In genomic region chr19:13002970-13003540, GRCh38 we compare ENCODE assay signal across 1 cellular context.
TF ChIP-seq lines count a peak whose summit lies in the region.

No MANE protein-coding gene starts in this region.

TF ChIP-seq in HepG2, 621 proteins besides CTCF, POLR2A, EP300 and RAD21:
- TF ChIP-seq HNRNPL (IDR thresholded peaks at IDR 0.05; ENCODE audit: low read depth, low read length) = 0 out of 2 replicates have a peak, but pooled peaks have one; percentile 21
- no peak for TF ChIP-seq KIAA2018 (CRISPR knock-in tag; IDR thresholded peaks at IDR 0.05; ENCODE audit: borderline replicate concordance)
- no peak for TF ChIP-seq TFDP2 (CRISPR knock-in tag; IDR thresholded peaks at IDR 0.05)
- TF ChIP-seq MIER3 (CRISPR knock-in tag; IDR thresholded peaks at IDR 0.05; ENCODE audit: borderline replicate concordance) = no peak
- TF ChIP-seq ZNF577 (CRISPR knock-in tag; IDR thresholded peaks at IDR 0.05; ENCODE audit: borderline replicate concordance, low read depth) = no peak
- TF ChIP-seq ZBTB42 (CRISPR knock-in tag; IDR thresholded peaks at IDR 0.05) = no peak
- TF ChIP-seq TRIM24 (CRISPR knock-in tag; IDR thresholded peaks at IDR 0.05) = no peak
